17 cellular contexts compared by ENCODE assay signal in the genomic region with DNA sequence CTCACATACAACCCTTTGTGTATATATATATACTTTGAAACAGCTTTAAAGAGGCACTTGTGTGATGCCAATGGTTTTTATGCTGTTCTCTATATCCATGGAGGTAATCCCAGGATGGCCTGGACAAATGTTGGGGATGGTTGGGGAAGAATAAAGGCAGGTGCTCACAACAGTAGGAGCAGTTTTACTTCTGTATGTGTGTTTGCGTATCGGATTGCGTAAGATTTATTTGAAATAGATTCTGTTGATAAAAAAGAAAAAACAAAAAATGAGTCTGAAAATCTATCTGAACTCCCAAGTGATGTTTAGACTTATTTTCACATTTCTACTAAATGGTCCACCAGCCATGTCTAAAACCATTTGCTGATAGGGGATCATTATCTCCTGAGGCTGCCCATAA. TPM values are rescaled to one million over a fixed set of nuclear protein-coding genes. Genes with fewer than 3 reads are reported as not detected.
A peak's percentile ranks its signal among the peaks of the same experiment; 100 is the strongest.
DNase-seq lines count a peak whose midpoint lies in the region; ATAC-seq, FAIRE-seq and TF ChIP-seq lines count a peak whose summit lies in the region.
"Had no signal": no experiment of that assay in that cellular context is flagged by ENCODE, and none has a peak within 500 bp of the region (broad histone marks: within the 10 kb centered on the region; RNA-seq: fewer than 3 reads in every experiment).

No MANE protein-coding gene starts in this region.

- H3K4me1 ChIP-seq in A549, result no peaks in the 10 kb centered on the region
- H3K4me1 ChIP-seq in endocrine pancreas (ENCODE audit: control insufficient read depth, insufficient read depth, low read length), result peaks cover 38% of the 10 kb centered on the region
- no peaks in the 10 kb centered on the region for H3K4me1 ChIP-seq in trophoblast cell (ENCODE audit: control insufficient read depth in 1 of 2, insufficient read depth in 2 of 2, low read length in 2 of 2)
- H3K4me1 ChIP-seq: BLaER1, SJSA1 had no signal

- no peak overlapping the region for H2BK5ac ChIP-seq in trophoblast cell (ENCODE audit: low read depth, low read length, poor library complexity)

- no peak overlapping the region for H2AK5ac ChIP-seq in trophoblast cell (ENCODE audit: low read length)

- TF ChIP-seq EP300 in A549 (IDR thresholded peaks at IDR 0.05), result no peak
- no peak for TF ChIP-seq EP300 in Ishikawa (IDR thresholded peaks at IDR 0.05; ENCODE audit: borderline replicate concordance)

- peak overlapping the region; percentile 40 for H3K4ac ChIP-seq in trophoblast cell (ENCODE audit: low read depth, low read length)

- no peak overlapping the region for H3K4me3 ChIP-seq in A549
- no peak overlapping the region for H3K4me3 ChIP-seq in endocrine pancreas (ENCODE audit: control insufficient read depth, insufficient read depth, low read length)
- H3K4me3 ChIP-seq in trophoblast cell (ENCODE audit: low read depth, low read length), result no peak overlapping the region
- H3K4me3 ChIP-seq: BLaER1, PC-9, SJSA1 had no signal

- no peak overlapping the region for H4K8ac ChIP-seq in trophoblast cell (ENCODE audit: low read depth, low read length)

- H3K27me3 ChIP-seq in endocrine pancreas (ENCODE audit: control insufficient read depth, insufficient read depth, low read length) (no peaks in the 10 kb centered on the region), trophoblast cell (ENCODE audit: insufficient read depth, low read length) (no peaks in the 10 kb centered on the region)
- H3K27me3 ChIP-seq: BLaER1, SJSA1 had no signal

- FAIRE-seq in A549 (lab: Jason Lieb, UNC) (no peak), GM12891 (lab: Jason Lieb, UNC) (no peak), H54 (lab: Jason Lieb, UNC) (no peak)

- H3K18ac ChIP-seq in trophoblast cell (ENCODE audit: low read length), result no peak overlapping the region

- no peak overlapping the region for H2BK12ac ChIP-seq in trophoblast cell (ENCODE audit: low read length)

- DNase-seq in A549 (ENCODE audit: low read depth in 1 of 2, low spot score in 1 of 2), result no peak
- DNase-seq in trophoblast cell, result no peak
- DNase-seq in GM12891 (ENCODE audit: insufficient read length, low spot score), result no peak
- no peak for DNase-seq in H54 (ENCODE audit: insufficient read length, low spot score)
- DNase-seq in SHP77 treated with DMSO at 0.1 percent for 48 hours (lab: John Stamatoyannopoulos, UW), result no peak
- DNase-seq: CD4-positive, alpha-beta T cell; KG1; MM.1S; NCI-H2029; NCI-H446 treated with DMSO at 0.1 percent for 48 hours; NCI-H526 treated with DMSO at 0.1 percent for 48 hours; PC-9 had no signal

- H3K14ac ChIP-seq in trophoblast cell (ENCODE audit: low read length), result no peak overlapping the region

- TF ChIP-seq CTCF in A549 (IDR thresholded peaks at IDR 0.05), result no peak

- POLR2A ChIA-PET in A549 (lab: Yijun Ruan, JAX), result no interaction called here

- TF ChIP-seq RAD21 in A549 (conservative IDR thresholded peaks at IDR 0.05 in 1 of 2, IDR thresholded peaks at IDR 0.05 in 1 of 2), result no peak
- no peak for TF ChIP-seq RAD21 in Ishikawa (IDR thresholded peaks at IDR 0.05; ENCODE audit: low read depth)

- H3K36me3 ChIP-seq in endocrine pancreas (ENCODE audit: control insufficient read depth, insufficient read depth, low read length) (peaks cover 4% of the 10 kb centered on the region), trophoblast cell (ENCODE audit: control insufficient read depth in 1 of 2, insufficient read depth in 2 of 2, low read length in 2 of 2) (peaks cover 2% of the 10 kb centered on the region in 2 experiments)

- H3K79me2 ChIP-seq in trophoblast cell (ENCODE audit: control insufficient read depth, insufficient read depth, low read length, poor library complexity), result no peaks in the 10 kb centered on the region

- no peaks in the 10 kb centered on the region for H3K9me3 ChIP-seq in A549
- no peaks in the 10 kb centered on the region for H3K9me3 ChIP-seq in endocrine pancreas (ENCODE audit: control insufficient read depth, low read length)
- no peaks in the 10 kb centered on the region for H3K9me3 ChIP-seq in trophoblast cell (ENCODE audit: insufficient read depth, low read depth, low read length)
- H3K9me3 ChIP-seq: BLaER1, SJSA1 had no signal

- H3K9ac ChIP-seq in endocrine pancreas (ENCODE audit: control insufficient read depth, insufficient read depth, low read length) (peak overlapping the region; percentile 26), trophoblast cell (ENCODE audit: low read length) (no peak overlapping the region)
- H3K9ac ChIP-seq: BLaER1 had no signal

- no peak for ATAC-seq in A549

- 98% methylated on average over 3 of the region's 3 CpGs for WGBS in A549 (ENCODE audit: missing lambda C conversion rate)
- WGBS in trophoblast cell (ENCODE audit: extremely low coverage, insufficient coverage, insufficient read length), result 100% methylated on average over 3 of the region's 3 CpGs

- no peak overlapping the region for H2AFZ ChIP-seq in trophoblast cell (ENCODE audit: insufficient read depth, low read length, poor library complexity)
- H2AFZ ChIP-seq: PC-9 had no signal

- no peak overlapping the region for H3K4me2 ChIP-seq in A549
- no peak overlapping the region for H3K4me2 ChIP-seq in trophoblast cell (ENCODE audit: low read length)
- H3K4me2 ChIP-seq: BLaER1, PC-9 had no signal

- TF ChIP-seq POLR2A in A549 (IDR thresholded peaks at IDR 0.05; ENCODE audit: low read length), result no peak
- TF ChIP-seq POLR2A in GM12891 (IDR thresholded peaks at IDR 0.05; ENCODE audit: low read depth, low read length), result no peak
- TF ChIP-seq POLR2A in H54 (IDR thresholded peaks at IDR 0.05; ENCODE audit: low read depth, low read length), result no peak

- H4K12ac ChIP-seq in trophoblast cell (ENCODE audit: low read depth, low read length), result no peak overlapping the region

- H4K91ac ChIP-seq in trophoblast cell (ENCODE audit: low read depth, low read length), result peak overlapping the region; percentile 18

- no peak overlapping the region for H2BK120ac ChIP-seq in trophoblast cell (ENCODE audit: insufficient read depth, low read length, poor library complexity)

- CTCF ChIA-PET in A549 (lab: Yijun Ruan, JAX), result interaction anchor here (1.6 to 8.7 kb wide), 2 partner anchors 38 to 210 kb away, joined by 3 to 85 read pairs; no protein-coding TSS in a partner anchor

- no peaks in the 10 kb centered on the region for H3K79me1 ChIP-seq in trophoblast cell (ENCODE audit: low read length)

- no peak overlapping the region for H3K23ac ChIP-seq in trophoblast cell (ENCODE audit: low read length)

- no peak overlapping the region for H3K27ac ChIP-seq in A549
- no peak overlapping the region for H3K27ac ChIP-seq in trophoblast cell (ENCODE audit: low read depth, low read length)
- H3K27ac ChIP-seq: BLaER1, HL-60, PC-9, SJSA1 had no signal

TF ChIP-seq in A549, 52 proteins besides CTCF, POLR2A, EP300 and RAD21:
- TF ChIP-seq ESRRA (IDR thresholded peaks at IDR 0.05; ENCODE audit: borderline replicate concordance, low read length), result no peak
- TF ChIP-seq CEBPB (IDR thresholded peaks at IDR 0.05), result peak; percentile 49 to 66; a peak in 3 of 4 replicates

TF ChIP-seq in Ishikawa, 13 proteins besides CTCF, POLR2A, EP300 and RAD21:
- TF ChIP-seq CEBPB (IDR thresholded peaks at IDR 0.05) (peak; percentile 52; the same call in 1 of the 2 replicates), TAF1 (IDR thresholded peaks at IDR 0.05; ENCODE audit: low read depth) (no peak)

TF ChIP-seq in GM12891, 5 proteins besides CTCF, POLR2A, EP300 and RAD21:
- no peak for TF ChIP-seq SPI1 (IDR thresholded peaks at IDR 0.05; ENCODE audit: low read depth, low read length)
- no peak for TF ChIP-seq POLR2AphosphoS5 (IDR thresholded peaks at IDR 0.05; ENCODE audit: low read depth, low read length)
- TF ChIP-seq POU2F2 (IDR thresholded peaks at IDR 0.05; ENCODE audit: low read depth, low read length), result no peak
- no peak for TF ChIP-seq TAF1 (IDR thresholded peaks at IDR 0.05; ENCODE audit: low read depth, low read length)
- TF ChIP-seq PAX5 (IDR thresholded peaks at IDR 0.05; ENCODE audit: insufficient read depth, low read length, severe bottlenecking), result no peak

RNA-seq across cellular contexts. Expression of a gene that starts 29.3 kb away (rescaled TPM):
- polyA plus RNA-seq in A549 (2011; rRNA removed) (88.6 and 147 TPM in 2 replicates), A549 (2017; fragmentation: RNase III; extraction: RNeasy Plus Mini Kit Qiagen cat#74134 plus additional on column Dnase treatment) (70.5 to 75.9 TPM (median 75.7 TPM) in 3 replicates)
- polyA plus RNA-seq in A549 (2012; cell fraction: cytosol; rRNA removed), result 42.4 and 46.5 TPM in 2 replicates
- polyA plus RNA-seq in A549 (2012; cell fraction: nucleus; rRNA removed), result 20.8 and 21.5 TPM in 2 replicates
- polyA minus RNA-seq in A549 (2011; rRNA and poly(A)+ RNA removed), result 18.5 and 23.0 TPM in 2 replicates
- 28.0 and 30.2 TPM in 2 replicates for polyA plus RNA-seq in trophoblast cell (2013)
- polyA plus RNA-seq in GM12891 (2012; ENCODE audit: low read depth, missing spikeins), result 35.2 TPM

RNA-seq across cellular contexts. Expression of a gene that starts 34.8 kb away (rescaled TPM):
- polyA plus RNA-seq in A549 (2011; rRNA removed) (40.6 and 41.7 TPM in 2 replicates), A549 (2017; fragmentation: RNase III; extraction: RNeasy Plus Mini Kit Qiagen cat#74134 plus additional on column Dnase treatment) (15.1 to 15.2 TPM (median 15.2 TPM) in 3 replicates)
- 10.5 and 13.5 TPM in 2 replicates for polyA plus RNA-seq in A549 (2012; cell fraction: cytosol; rRNA removed)
- polyA plus RNA-seq in A549 (2012; cell fraction: nucleus; rRNA removed), result 8.3 and 9.6 TPM in 2 replicates
- polyA minus RNA-seq in A549 (2011; rRNA and poly(A)+ RNA removed), result 8.0 and 8.4 TPM in 2 replicates
- polyA plus RNA-seq in trophoblast cell (2013), result 9.6 and 10.0 TPM in 2 replicates
- polyA plus RNA-seq in GM12891 (2012; ENCODE audit: low read depth, missing spikeins), result 14.5 TPM
